12 cellular contexts compared by ENCODE assay signal in genomic region chr17:2484876-2485275, GRCh38. TPM values are rescaled to one million over a fixed set of nuclear protein-coding genes. Genes with fewer than 3 reads are reported as not detected.
DNase-seq lines count a peak whose midpoint lies in the region; ATAC-seq and TF ChIP-seq lines count a peak whose summit lies in the region.
"Had no signal": no experiment of that assay in that cellular context is flagged by ENCODE, and none has a peak within 500 bp of the region (broad histone marks: within the 10 kb centered on the region; RNA-seq: fewer than 3 reads in every experiment).

No MANE protein-coding gene starts in this region.

- no peak for ATAC-seq in GM19324 (IDR thresholded peaks at IDR 0.05; ENCODE audit: low FRiP score, unreplicated experiment)

- TF ChIP-seq CTCF in CD14-positive monocyte (IDR thresholded peaks at IDR 0.05) = no peak
- TF ChIP-seq CTCF in glutamatergic neuron (IDR thresholded peaks at IDR 0.05; ENCODE audit: partially characterized antibody, unreplicated experiment) = no peak
- TF ChIP-seq CTCF in GM10266 (IDR thresholded peaks at IDR 0.05; ENCODE audit: control insufficient read depth, insufficient read depth, low read depth, missing control alignments) = no peak

- H3K4me3 Mint-ChIP-seq in CD14-positive monocyte (no peak overlapping the region), glutamatergic neuron (ENCODE audit: unreplicated experiment) (no peak overlapping the region)
- H3K4me3 Mint-ChIP-seq: activated naive CD8-positive, alpha-beta T cell treated with anti-CD3 and anti-CD28 coated beads, Interleukin-2, amount 10 ng/mL, durations not matched to agents 7 days and 5 days had no signal

- H3K36me3 Mint-ChIP-seq in CD14-positive monocyte = peaks cover 3% of the 10 kb centered on the region in 2 donors
- H3K36me3 Mint-ChIP-seq in glutamatergic neuron (ENCODE audit: unreplicated experiment) = no peaks in the 10 kb centered on the region
- H3K36me3 Mint-ChIP-seq: activated naive CD8-positive, alpha-beta T cell treated with anti-CD3 and anti-CD28 coated beads, Interleukin-2, amount 10 ng/mL, durations not matched to agents 7 days and 5 days had no signal

- H3K4me1 Mint-ChIP-seq in CD14-positive monocyte (peaks cover 43% of the 10 kb centered on the region), glutamatergic neuron (ENCODE audit: low read depth, unreplicated experiment) (peaks cover 9% of the 10 kb centered on the region)

- H3K27ac Mint-ChIP-seq in CD14-positive monocyte (peak overlapping the region in 4 of 7 donors; percentile 37 to 82 (median 52)), glutamatergic neuron (ENCODE audit: unreplicated experiment) (no peak overlapping the region)
- H3K27ac Mint-ChIP-seq: activated naive CD8-positive, alpha-beta T cell treated with anti-CD3 and anti-CD28 coated beads, Interleukin-2, amount 10 ng/mL, durations not matched to agents 7 days and 5 days had no signal

- H3K9me3 Mint-ChIP-seq in CD14-positive monocyte (no peaks in the 10 kb centered on the region), glutamatergic neuron (ENCODE audit: unreplicated experiment) (no peaks in the 10 kb centered on the region)
- H3K9me3 Mint-ChIP-seq: activated naive CD8-positive, alpha-beta T cell treated with anti-CD3 and anti-CD28 coated beads, Interleukin-2, amount 10 ng/mL, durations not matched to agents 7 days and 5 days had no signal

- H3K27me3 Mint-ChIP-seq in CD14-positive monocyte (ENCODE audit: low read depth in 3 of 3) = no peaks in the 10 kb centered on the region
- H3K27me3 Mint-ChIP-seq in glutamatergic neuron (ENCODE audit: unreplicated experiment) = peaks cover 1% of the 10 kb centered on the region
- H3K27me3 Mint-ChIP-seq: activated naive CD8-positive, alpha-beta T cell treated with anti-CD3 and anti-CD28 coated beads, Interleukin-2, amount 10 ng/mL, durations not matched to agents 7 days and 5 days had no signal

- intact Hi-C loops in CD14-positive monocyte (cut with micrococcal nuclease) = no loop called here

- DNase-seq in CD14-positive monocyte (ENCODE audit: low spot score) (no peak), NCI-H1417 (lab: John Stamatoyannopoulos, UW) (peak; percentile 87 to 97 (median 94)), NCI-H69 (lab: John Stamatoyannopoulos, UW) (peak; percentile 97), glutamatergic neuron (peak; percentile 81), GM10266 (ENCODE audit: extremely low spot score) (no peak), SHP77 (lab: John Stamatoyannopoulos, UW) (no peak), NCI-H2196 (lab: John Stamatoyannopoulos, UW; ENCODE audit: unreplicated experiment) (no peak)
- DNase-seq: activated naive CD8-positive, alpha-beta T cell treated with anti-CD3 and anti-CD28 coated beads, Interleukin-2, amount 10 ng/mL, durations not matched to agents 7 days and 5 days; stimulated activated CD4-positive, alpha-beta T cell treated with anti-CD3 and anti-CD28 coated beads, Interleukin-15, amount 100 ng/mL, for 24 hours; T-helper 9 cell; uterus had no signal

RNA-seq across cellular contexts. Expression of gene METTL16, which starts 26.8 kb away (rescaled TPM):
- polyA plus RNA-seq in CD14-positive monocyte = 1 to 10 TPM; 3.0 to 4.7 TPM
- total RNA-seq in glutamatergic neuron (ENCODE audit: unreplicated experiment) = 22.6 TPM

Comparison
In these comparisons a context has a peak if more than half of its experiments do, and no peak if none do; other contexts are left out.
1. DNase-seq: peak in NCI-H1417 (3 of 3), NCI-H69 (single experiment) and glutamatergic neuron (single experiment); none in CD14-positive monocyte (single experiment), GM10266 (single experiment), SHP77 (0 of 2) and NCI-H2196 (single experiment).